8 cellular contexts compared by ENCODE assay signal in genomic region chr12:6567112-6567680, GRCh38. TPM values are rescaled to one million over a fixed set of nuclear protein-coding genes. Genes with fewer than 3 reads are reported as not detected.
DNase-seq lines count a peak whose midpoint lies in the region; ATAC-seq and TF ChIP-seq lines count a peak whose summit lies in the region.

No MANE protein-coding gene starts in this region.

- WGBS in GM23248 (ENCODE audit: low coverage in 1 of 2, low lambda C conversion rate in 2 of 2, missing lambda C conversion rate in 2 of 2), 2 experiments: 34 to 37% methylated on average over 9 of the region's 9 CpGs

- no peaks in the 10 kb centered on the region for H4K20me1 ChIP-seq in GM23248 (ENCODE audit: insufficient read depth)

- peaks cover 42% of the 10 kb centered on the region for H3K36me3 ChIP-seq in GM23248 (ENCODE audit: low read depth)
- peaks cover 71% of the 10 kb centered on the region for H3K36me3 ChIP-seq in SJCRH30
- peaks cover 55% of the 10 kb centered on the region for H3K36me3 ChIP-seq in skeletal muscle satellite cell (ENCODE audit: insufficient read depth, low read length)

- peak; percentile 31 for DNase-seq in GM23248
- DNase-seq in SJCRH30: peak in 1 of 2 experiments; percentile 19
- DNase-seq in fibroblast of mammary gland (ENCODE audit: low read depth): peak; percentile 16
- no peak for DNase-seq in GM19240 (ENCODE audit: insufficient read length, low spot score)
- DNase-seq in NCI-H1417 (lab: John Stamatoyannopoulos, UW): no peak

- H3K79me2 ChIP-seq in GM23248 (ENCODE audit: insufficient read depth): peaks cover 66% of the 10 kb centered on the region

- H3K9me3 ChIP-seq in GM23248 (ENCODE audit: low read depth) (no peaks in the 10 kb centered on the region), SJCRH30 (replicated peaks) (no peaks in the 10 kb centered on the region), skeletal muscle satellite cell (replicated peaks; ENCODE audit: low read length) (no peaks in the 10 kb centered on the region)

- TF ChIP-seq CTCF in fibroblast of mammary gland (conservative IDR thresholded peaks at IDR 0.05; ENCODE audit: control insufficient read depth, insufficient read depth, low read depth, low read length): no peak

- peak overlapping the region; percentile 94 for H3K4me2 ChIP-seq in GM23248 (ENCODE audit: unreplicated experiment)
- peak overlapping the region; percentile 96 for H3K4me2 ChIP-seq in skeletal muscle satellite cell (ENCODE audit: low read length)

- peak overlapping the region; percentile 73 for H2AFZ ChIP-seq in GM23248

- peaks cover 40% of the 10 kb centered on the region for H3F3A ChIP-seq in GM23248 (ENCODE audit: insufficient read depth)

- in situ Hi-C loops in GM23248 (cut with MboI): no loop called here

- ATAC-seq in HG03378 (IDR thresholded peaks at IDR 0.05; ENCODE audit: unreplicated experiment): no peak
- no peak for ATAC-seq in HG02885 (IDR thresholded peaks at IDR 0.05; ENCODE audit: poor library complexity, unreplicated experiment)

- H3K27me3 ChIP-seq in GM23248 (replicated peaks; ENCODE audit: insufficient read depth) (no peaks in the 10 kb centered on the region), SJCRH30 (no peaks in the 10 kb centered on the region), skeletal muscle satellite cell (ENCODE audit: control insufficient read depth, insufficient read depth, low read length) (no peaks in the 10 kb centered on the region)

- H3K4me1 ChIP-seq in GM23248 (ENCODE audit: insufficient read depth) (peaks cover 16% of the 10 kb centered on the region), SJCRH30 (no peaks in the 10 kb centered on the region), skeletal muscle satellite cell (ENCODE audit: control insufficient read depth, insufficient read depth, low read length) (peaks cover 22% of the 10 kb centered on the region)

- H3K9me2 ChIP-seq in GM23248 (ENCODE audit: insufficient read depth): no peaks in the 10 kb centered on the region

- H3K4me3 ChIP-seq in GM23248 (peak overlapping the region; percentile 93), SJCRH30 (peak overlapping the region; percentile 78), fibroblast of mammary gland (ENCODE audit: control insufficient read depth, low read depth, low read length) (peak overlapping the region; percentile 96), skeletal muscle satellite cell (ENCODE audit: low read length) (peak overlapping the region; percentile 96)

- H3K9ac ChIP-seq in GM23248: peak overlapping the region; percentile 88
- H3K9ac ChIP-seq in skeletal muscle satellite cell (ENCODE audit: low read depth, low read length): peak overlapping the region; percentile 91

- H3K27ac ChIP-seq in GM23248 (peak overlapping the region; percentile 89), SJCRH30 (peak overlapping the region; percentile 47; the same call in 1 of the 2 replicates)

RNA-seq across cellular contexts. Expression of gene NOP2, which starts 0.9 kb away (rescaled TPM):
- total RNA-seq in GM23248 (2014; rRNA removed; shearing (Covaris generic)): 44.3 TPM in 2 replicates
- polyA plus RNA-seq in GM23248 (2016; fragmentation: Nextera tagmentation; extraction: Ambion mirVana): 27.0 and 31.8 TPM in 2 replicates
- 63.8 and 67.7 TPM in 2 replicates for total RNA-seq in SJCRH30 (2014; rRNA removed; shearing (Covaris generic))
- total RNA-seq in skeletal muscle satellite cell (2012; rRNA removed): 33.4 and 40.1 TPM in 2 replicates

RNA-seq across cellular contexts. Expression of gene IFFO1, which starts 11.4 kb away (rescaled TPM):
- 18.0 and 19.7 TPM in 2 replicates for total RNA-seq in GM23248 (2014; rRNA removed; shearing (Covaris generic))
- 14.5 and 19.2 TPM in 2 replicates for polyA plus RNA-seq in GM23248 (2016; fragmentation: Nextera tagmentation; extraction: Ambion mirVana)
- total RNA-seq in SJCRH30 (2014; rRNA removed; shearing (Covaris generic)): 10.3 and 13.8 TPM in 2 replicates
- total RNA-seq in skeletal muscle satellite cell (2012; rRNA removed): 8.6 and 8.7 TPM in 2 replicates

RNA-seq across cellular contexts. Expression of gene GAPDH, which starts 32.9 kb away (rescaled TPM):
- total RNA-seq in GM23248 (2014; rRNA removed; shearing (Covaris generic)): 6,196 and 7,726 TPM in 2 replicates
- 7,868 and 8,138 TPM in 2 replicates for polyA plus RNA-seq in GM23248 (2016; fragmentation: Nextera tagmentation; extraction: Ambion mirVana)
- 4,776 and 4,843 TPM in 2 replicates for total RNA-seq in SJCRH30 (2014; rRNA removed; shearing (Covaris generic))
- total RNA-seq in skeletal muscle satellite cell (2012; rRNA removed): 9,006 and 10,057 TPM in 2 replicates

RNA-seq across cellular contexts. Expression of gene CHD4, which starts 40.0 kb away (rescaled TPM):
- 148 and 171 TPM in 2 replicates for total RNA-seq in GM23248 (2014; rRNA removed; shearing (Covaris generic))
- polyA plus RNA-seq in GM23248 (2016; fragmentation: Nextera tagmentation; extraction: Ambion mirVana): 61.5 and 72.1 TPM in 2 replicates
- total RNA-seq in SJCRH30 (2014; rRNA removed; shearing (Covaris generic)): 300 and 311 TPM in 2 replicates
- 148 and 162 TPM in 2 replicates for total RNA-seq in skeletal muscle satellite cell (2012; rRNA removed)

Comparison
In these comparisons a context has a peak if more than half of its experiments do, and no peak if none do; other contexts are left out.
1. DNase-seq: peak in GM23248 (single experiment) and fibroblast of mammary gland (single experiment); none in GM19240 (single experiment) and NCI-H1417 (0 of 3).
2. Peak in every context shown above with its lines, with median percentiles within 50 percentile points of each other: H3K4me3 ChIP-seq.